ENCODE assay signal across 1 cellular context in the genomic region with DNA sequence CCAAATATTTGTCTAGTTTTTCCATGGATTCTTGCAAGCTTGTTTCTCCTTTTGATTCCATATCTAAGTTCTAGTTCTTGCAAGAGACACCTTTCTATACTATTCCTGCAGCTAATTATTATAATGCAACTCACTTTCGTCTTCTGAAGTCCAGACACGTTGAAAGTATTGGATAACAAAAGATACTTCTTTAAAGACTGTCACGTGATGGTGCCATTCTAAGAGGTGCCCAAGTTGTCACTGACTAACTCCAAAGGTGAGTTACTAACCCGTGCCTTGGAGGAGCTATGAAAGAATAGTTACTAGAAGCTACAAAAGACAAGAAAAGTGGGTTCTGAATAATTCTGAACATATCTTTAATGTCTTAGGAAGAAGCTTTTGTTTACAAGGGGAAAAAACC.
TF ChIP-seq lines count a peak whose summit lies in the region.

No MANE protein-coding gene starts in this region.

TF ChIP-seq in IMR-90, 13 proteins besides CTCF, POLR2A, EP300 and RAD21:
- TF ChIP-seq MXI1 (IDR thresholded peaks at IDR 0.05; ENCODE audit: borderline replicate concordance, low read depth, low read length) (no peak), MAFK (IDR thresholded peaks at IDR 0.05; ENCODE audit: low read depth, low read length) (no peak), SMC3 (IDR thresholded peaks at IDR 0.05; ENCODE audit: low read depth, low read length) (no peak), RFX5 (IDR thresholded peaks at IDR 0.05; ENCODE audit: low read depth, low read length) (no peak), BHLHE40 (IDR thresholded peaks at IDR 0.05; ENCODE audit: low read depth, low read length) (no peak), FOS (IDR thresholded peaks at IDR 0.05; ENCODE audit: low read depth, low read length) (no peak), RCOR1 (IDR thresholded peaks at IDR 0.05; ENCODE audit: insufficient replicate concordance, low read length) (no peak), MAZ (IDR thresholded peaks at IDR 0.05; ENCODE audit: borderline replicate concordance, low read depth, low read length) (no peak)
TF ChIP-seq in IMR-90: peak in this region for 0.
